1 cellular context compared by ENCODE assay signal in the genomic region with DNA sequence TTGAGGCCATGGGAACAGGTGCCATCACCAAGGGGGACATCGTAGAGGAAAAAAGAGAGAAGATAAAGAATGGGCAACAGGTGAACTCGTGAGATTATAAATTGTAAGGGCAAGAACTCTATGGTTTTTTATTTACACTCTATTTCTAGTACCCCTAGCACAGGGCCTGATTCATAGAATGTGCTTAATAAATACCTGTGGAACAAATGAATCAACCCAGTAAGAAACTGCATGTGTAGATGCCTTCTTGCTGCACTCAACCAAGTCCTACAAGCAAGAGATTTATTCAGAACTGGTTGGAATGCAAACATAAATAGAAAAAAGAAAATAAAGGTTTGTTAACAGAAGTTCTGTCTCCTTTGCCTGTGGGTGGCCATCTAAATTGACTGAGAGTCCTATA.
TF ChIP-seq lines count a peak whose summit lies in the region.

No MANE protein-coding gene starts in this region.

TF ChIP-seq in HepG2, 621 proteins besides CTCF, POLR2A, EP300 and RAD21:
- TF ChIP-seq PAWR (CRISPR knock-in tag; IDR thresholded peaks at IDR 0.05; ENCODE audit: borderline replicate concordance) = no peak
- TF ChIP-seq, protein P1, sequence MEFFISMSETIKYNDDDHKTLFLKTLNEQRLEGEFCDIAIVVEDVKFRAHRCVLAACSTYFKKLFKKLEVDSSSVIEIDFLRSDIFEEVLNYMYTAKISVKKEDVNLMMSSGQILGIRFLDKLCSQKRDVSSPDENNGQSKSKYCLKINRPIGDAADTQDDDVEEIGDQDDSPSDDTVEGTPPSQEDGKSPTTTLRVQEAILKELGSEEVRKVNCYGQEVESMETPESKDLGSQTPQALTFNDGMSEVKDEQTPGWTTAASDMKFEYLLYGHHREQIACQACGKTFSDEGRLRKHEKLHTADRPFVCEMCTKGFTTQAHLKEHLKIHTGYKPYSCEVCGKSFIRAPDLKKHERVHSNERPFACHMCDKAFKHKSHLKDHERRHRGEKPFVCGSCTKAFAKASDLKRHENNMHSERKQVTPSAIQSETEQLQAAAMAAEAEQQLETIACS (CRISPR knock-in tag; IDR thresholded peaks at IDR 0.05) = no peak
- no peak for TF ChIP-seq CHCHD3 (CRISPR knock-in tag; IDR thresholded peaks at IDR 0.05)
- TF ChIP-seq, protein P2, sequence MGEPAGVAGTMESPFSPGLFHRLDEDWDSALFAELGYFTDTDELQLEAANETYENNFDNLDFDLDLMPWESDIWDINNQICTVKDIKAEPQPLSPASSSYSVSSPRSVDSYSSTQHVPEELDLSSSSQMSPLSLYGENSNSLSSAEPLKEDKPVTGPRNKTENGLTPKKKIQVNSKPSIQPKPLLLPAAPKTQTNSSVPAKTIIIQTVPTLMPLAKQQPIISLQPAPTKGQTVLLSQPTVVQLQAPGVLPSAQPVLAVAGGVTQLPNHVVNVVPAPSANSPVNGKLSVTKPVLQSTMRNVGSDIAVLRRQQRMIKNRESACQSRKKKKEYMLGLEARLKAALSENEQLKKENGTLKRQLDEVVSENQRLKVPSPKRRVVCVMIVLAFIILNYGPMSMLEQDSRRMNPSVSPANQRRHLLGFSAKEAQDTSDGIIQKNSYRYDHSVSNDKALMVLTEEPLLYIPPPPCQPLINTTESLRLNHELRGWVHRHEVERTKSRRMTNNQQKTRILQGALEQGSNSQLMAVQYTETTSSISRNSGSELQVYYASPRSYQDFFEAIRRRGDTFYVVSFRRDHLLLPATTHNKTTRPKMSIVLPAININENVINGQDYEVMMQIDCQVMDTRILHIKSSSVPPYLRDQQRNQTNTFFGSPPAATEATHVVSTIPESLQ (CRISPR knock-in tag; conservative IDR thresholded peaks at IDR 0.05) = no peak
- no peak for TF ChIP-seq PHF5A (CRISPR knock-in tag; IDR thresholded peaks at IDR 0.05; ENCODE audit: low read depth, unreplicated experiment)
- TF ChIP-seq BHLHE40 (IDR thresholded peaks at IDR 0.05; ENCODE audit: low read length) = no peak
- TF ChIP-seq, protein P3, sequence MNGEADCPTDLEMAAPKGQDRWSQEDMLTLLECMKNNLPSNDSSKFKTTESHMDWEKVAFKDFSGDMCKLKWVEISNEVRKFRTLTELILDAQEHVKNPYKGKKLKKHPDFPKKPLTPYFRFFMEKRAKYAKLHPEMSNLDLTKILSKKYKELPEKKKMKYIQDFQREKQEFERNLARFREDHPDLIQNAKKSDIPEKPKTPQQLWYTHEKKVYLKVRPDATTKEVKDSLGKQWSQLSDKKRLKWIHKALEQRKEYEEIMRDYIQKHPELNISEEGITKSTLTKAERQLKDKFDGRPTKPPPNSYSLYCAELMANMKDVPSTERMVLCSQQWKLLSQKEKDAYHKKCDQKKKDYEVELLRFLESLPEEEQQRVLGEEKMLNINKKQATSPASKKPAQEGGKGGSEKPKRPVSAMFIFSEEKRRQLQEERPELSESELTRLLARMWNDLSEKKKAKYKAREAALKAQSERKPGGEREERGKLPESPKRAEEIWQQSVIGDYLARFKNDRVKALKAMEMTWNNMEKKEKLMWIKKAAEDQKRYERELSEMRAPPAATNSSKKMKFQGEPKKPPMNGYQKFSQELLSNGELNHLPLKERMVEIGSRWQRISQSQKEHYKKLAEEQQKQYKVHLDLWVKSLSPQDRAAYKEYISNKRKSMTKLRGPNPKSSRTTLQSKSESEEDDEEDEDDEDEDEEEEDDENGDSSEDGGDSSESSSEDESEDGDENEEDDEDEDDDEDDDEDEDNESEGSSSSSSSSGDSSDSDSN (CRISPR knock-in tag; IDR thresholded peaks at IDR 0.05) = no peak
- TF ChIP-seq, protein P4, sequence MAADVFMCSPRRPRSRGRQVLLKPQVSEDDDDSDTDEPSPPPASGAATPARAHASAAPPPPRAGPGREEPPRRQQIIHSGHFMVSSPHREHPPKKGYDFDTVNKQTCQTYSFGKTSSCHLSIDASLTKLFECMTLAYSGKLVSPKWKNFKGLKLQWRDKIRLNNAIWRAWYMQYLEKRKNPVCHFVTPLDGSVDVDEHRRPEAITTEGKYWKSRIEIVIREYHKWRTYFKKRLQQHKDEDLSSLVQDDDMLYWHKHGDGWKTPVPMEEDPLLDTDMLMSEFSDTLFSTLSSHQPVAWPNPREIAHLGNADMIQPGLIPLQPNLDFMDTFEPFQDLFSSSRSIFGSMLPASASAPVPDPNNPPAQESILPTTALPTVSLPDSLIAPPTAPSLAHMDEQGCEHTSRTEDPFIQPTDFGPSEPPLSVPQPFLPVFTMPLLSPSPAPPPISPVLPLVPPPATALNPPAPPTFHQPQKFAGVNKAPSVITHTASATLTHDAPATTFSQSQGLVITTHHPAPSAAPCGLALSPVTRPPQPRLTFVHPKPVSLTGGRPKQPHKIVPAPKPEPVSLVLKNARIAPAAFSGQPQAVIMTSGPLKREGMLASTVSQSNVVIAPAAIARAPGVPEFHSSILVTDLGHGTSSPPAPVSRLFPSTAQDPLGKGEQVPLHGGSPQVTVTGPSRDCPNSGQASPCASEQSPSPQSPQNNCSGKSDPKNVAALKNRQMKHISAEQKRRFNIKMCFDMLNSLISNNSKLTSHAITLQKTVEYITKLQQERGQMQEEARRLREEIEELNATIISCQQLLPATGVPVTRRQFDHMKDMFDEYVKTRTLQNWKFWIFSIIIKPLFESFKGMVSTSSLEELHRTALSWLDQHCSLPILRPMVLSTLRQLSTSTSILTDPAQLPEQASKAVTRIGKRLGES (CRISPR knock-in tag; IDR thresholded peaks at IDR 0.05; ENCODE audit: borderline replicate concordance) = no peak
- TF ChIP-seq POLR2AphosphoS2 (IDR thresholded peaks at IDR 0.05; ENCODE audit: low read depth, low read length) = no peak
- TF ChIP-seq DPF2 (CRISPR knock-in tag; IDR thresholded peaks at IDR 0.05; ENCODE audit: borderline replicate concordance, low read depth) = no peak
- no peak for TF ChIP-seq ZNF431 (CRISPR knock-in tag; IDR thresholded peaks at IDR 0.05; ENCODE audit: borderline replicate concordance, low read depth)
- TF ChIP-seq, protein P5, sequence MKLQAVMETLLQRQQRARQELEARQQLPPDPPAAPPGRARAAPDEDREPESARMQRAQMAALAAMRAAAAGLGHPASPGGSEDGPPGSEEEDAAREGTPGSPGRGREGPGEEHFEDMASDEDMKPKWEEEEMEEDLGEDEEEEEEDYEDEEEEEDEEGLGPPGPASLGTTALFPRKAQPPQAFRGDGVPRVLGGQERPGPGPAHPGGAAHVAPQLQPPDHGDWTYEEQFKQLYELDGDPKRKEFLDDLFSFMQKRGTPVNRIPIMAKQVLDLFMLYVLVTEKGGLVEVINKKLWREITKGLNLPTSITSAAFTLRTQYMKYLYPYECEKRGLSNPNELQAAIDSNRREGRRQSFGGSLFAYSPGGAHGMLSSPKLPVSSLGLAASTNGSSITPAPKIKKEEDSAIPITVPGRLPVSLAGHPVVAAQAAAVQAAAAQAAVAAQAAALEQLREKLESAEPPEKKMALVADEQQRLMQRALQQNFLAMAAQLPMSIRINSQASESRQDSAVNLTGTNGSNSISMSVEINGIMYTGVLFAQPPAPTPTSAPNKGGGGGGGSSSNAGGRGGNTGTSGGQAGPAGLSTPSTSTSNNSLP (IDR thresholded peaks at IDR 0.05; ENCODE audit: low read depth, low read length) = no peak
- no peak for TF ChIP-seq HES4 (CRISPR knock-in tag; IDR thresholded peaks at IDR 0.05; ENCODE audit: borderline replicate concordance)
- TF ChIP-seq, protein P6, sequence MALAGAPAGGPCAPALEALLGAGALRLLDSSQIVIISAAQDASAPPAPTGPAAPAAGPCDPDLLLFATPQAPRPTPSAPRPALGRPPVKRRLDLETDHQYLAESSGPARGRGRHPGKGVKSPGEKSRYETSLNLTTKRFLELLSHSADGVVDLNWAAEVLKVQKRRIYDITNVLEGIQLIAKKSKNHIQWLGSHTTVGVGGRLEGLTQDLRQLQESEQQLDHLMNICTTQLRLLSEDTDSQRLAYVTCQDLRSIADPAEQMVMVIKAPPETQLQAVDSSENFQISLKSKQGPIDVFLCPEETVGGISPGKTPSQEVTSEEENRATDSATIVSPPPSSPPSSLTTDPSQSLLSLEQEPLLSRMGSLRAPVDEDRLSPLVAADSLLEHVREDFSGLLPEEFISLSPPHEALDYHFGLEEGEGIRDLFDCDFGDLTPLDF (CRISPR knock-in tag; IDR thresholded peaks at IDR 0.05) = no peak
- TF ChIP-seq, protein P7, sequence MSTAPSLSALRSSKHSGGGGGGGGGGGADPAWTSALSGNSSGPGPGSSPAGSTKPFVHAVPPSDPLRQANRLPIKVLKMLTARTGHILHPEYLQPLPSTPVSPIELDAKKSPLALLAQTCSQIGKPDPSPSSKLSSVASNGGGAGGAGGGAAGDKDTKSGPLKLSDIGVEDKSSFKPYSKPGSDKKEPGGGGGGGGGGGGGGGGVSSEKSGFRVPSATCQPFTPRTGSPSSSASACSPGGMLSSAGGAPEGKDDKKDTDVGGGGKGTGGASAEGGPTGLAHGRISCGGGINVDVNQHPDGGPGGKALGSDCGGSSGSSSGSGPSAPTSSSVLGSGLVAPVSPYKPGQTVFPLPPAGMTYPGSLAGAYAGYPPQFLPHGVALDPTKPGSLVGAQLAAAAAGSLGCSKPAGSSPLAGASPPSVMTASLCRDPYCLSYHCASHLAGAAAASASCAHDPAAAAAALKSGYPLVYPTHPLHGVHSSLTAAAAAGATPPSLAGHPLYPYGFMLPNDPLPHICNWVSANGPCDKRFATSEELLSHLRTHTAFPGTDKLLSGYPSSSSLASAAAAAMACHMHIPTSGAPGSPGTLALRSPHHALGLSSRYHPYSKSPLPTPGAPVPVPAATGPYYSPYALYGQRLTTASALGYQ (CRISPR knock-in tag; IDR thresholded peaks at IDR 0.05) = no peak
